22 cellular contexts compared by ENCODE assay signal in the genomic region with DNA sequence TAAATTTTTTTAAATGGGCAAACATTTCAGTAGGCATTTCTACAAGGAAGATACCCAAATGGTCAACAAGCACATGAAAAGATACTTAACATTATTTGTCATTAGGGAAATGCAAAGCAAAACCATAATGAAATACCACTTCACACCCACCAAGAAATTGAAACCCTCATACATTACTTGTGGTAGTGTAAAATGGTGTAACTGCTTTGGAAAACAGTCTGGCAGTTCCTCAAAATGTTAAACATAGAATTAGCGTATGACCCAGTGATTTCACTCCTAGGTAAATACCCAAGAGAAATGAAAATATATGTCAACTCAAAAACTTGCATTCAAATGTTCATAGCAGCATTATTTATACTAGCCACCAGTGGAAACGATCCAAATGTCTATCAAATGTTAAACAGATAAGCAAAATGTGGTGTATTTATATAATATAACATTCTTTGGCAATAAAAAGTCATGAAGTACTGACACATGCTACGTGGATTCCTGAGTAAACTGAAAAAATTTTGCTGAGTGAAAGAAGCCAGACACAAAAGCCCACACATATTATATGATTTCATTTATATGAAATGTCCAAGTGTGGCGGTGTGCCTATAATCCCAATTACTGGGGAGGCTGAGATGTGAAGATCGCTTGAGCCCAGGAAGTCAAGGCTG. TPM values are rescaled to one million over a fixed set of nuclear protein-coding genes. Genes with fewer than 3 reads are reported as not detected.
DNase-seq lines count a peak whose midpoint lies in the region; FAIRE-seq and TF ChIP-seq lines count a peak whose summit lies in the region.
"Had no signal": no experiment of that assay in that cellular context is flagged by ENCODE, and none has a peak within 500 bp of the region (broad histone marks: within the 10 kb centered on the region; RNA-seq: fewer than 3 reads in every experiment).

No MANE protein-coding gene starts in this region.

- WGBS in thyroid gland, 2 donors = 92 to 94% methylated on average over 5 of the region's 5 CpGs

- intact Hi-C loops in thyroid gland (cut with DNase I) = loop anchor here (10.0 kb wide), 1 partner anchor 84 kb away; no protein-coding TSS in a partner anchor

- TF ChIP-seq CTCF in osteoblast (IDR thresholded peaks at IDR 0.05; ENCODE audit: extremely low read depth, low read depth, low read length) = no peak
- TF ChIP-seq CTCF in thyroid gland (IDR thresholded peaks at IDR 0.05) = no peak

- no peak overlapping the region for H2AFZ ChIP-seq in osteoblast (ENCODE audit: low read length)
- H2AFZ ChIP-seq: PC-9 had no signal

- no peak overlapping the region for H3K4me2 ChIP-seq in osteoblast (ENCODE audit: insufficient read depth, low read length)
- H3K4me2 ChIP-seq: PC-9 had no signal

- H3K27me3 ChIP-seq in osteoblast (ENCODE audit: insufficient read depth, low read length) (peaks cover 7% of the 10 kb centered on the region), thyroid gland (no peaks in the 10 kb centered on the region)
- H3K27me3 ChIP-seq: brain microvascular endothelial cell, gastrocnemius medialis, SJSA1, tibial nerve had no signal

- H3K4me1 ChIP-seq in osteoblast (ENCODE audit: insufficient read depth, low read length) = peaks cover 24% of the 10 kb centered on the region
- H3K4me1 ChIP-seq in thyroid gland = peaks cover 18 to 23% of the 10 kb centered on the region in 2 donors

- H3K9me3 ChIP-seq in osteoblast (ENCODE audit: low read depth, low read length) = no peaks in the 10 kb centered on the region
- no peaks in the 10 kb centered on the region for H3K9me3 ChIP-seq in thyroid gland
- H3K9me3 ChIP-seq: gastrocnemius medialis, tibial nerve had no signal

- TF ChIP-seq POLR2A in GM12891 (IDR thresholded peaks at IDR 0.05; ENCODE audit: low read depth, low read length) = no peak
- no peak for TF ChIP-seq POLR2A in thyroid gland (IDR thresholded peaks at IDR 0.05)

- DNase-seq in GM12891 (ENCODE audit: insufficient read length, low spot score) (no peak), NCI-H226 (peak; percentile 11), dedifferentiated amniotic fluid mesenchymal stem cell (ENCODE audit: extremely low spot score) (peak; percentile 81), osteoblast (ENCODE audit: insufficient read length, low spot score, missing footprints) (peak; percentile 57), COLO829 (ENCODE audit: low spot score) (no peak), mesenteric fat pad (ENCODE audit: low spot score) (no peak), GM03348 (ENCODE audit: low spot score) (no peak), thyroid gland (no peak)
- DNase-seq: activated CD4-positive, CD25-positive, alpha-beta regulatory T cell; activated CD8-positive, alpha-beta T cell treated with anti-CD3 and anti-CD28 coated beads, Interleukin-2, amount 10 ng/mL, durations not matched to agents 7 days and 5 days; activated naive CD4-positive, alpha-beta T cell treated with anti-CD3 and anti-CD28 coated beads, Interleukin-2, amount 50 U/mL, for 16 hours; activated T-cell treated with anti-CD3 and anti-CD28 coated beads, Interleukin-2, amount 50 U/mL, for 24 hours; brain microvascular endothelial cell; gastrocnemius medialis; GOT3; Karpas-422; mesendoderm; NCI-H69; PC-9 had no signal

- H3K27ac ChIP-seq in osteoblast (ENCODE audit: low read depth, low read length) (no peak overlapping the region), thyroid gland (no peak overlapping the region)
- H3K27ac ChIP-seq: brain microvascular endothelial cell, PC-9, SJSA1 had no signal

- FAIRE-seq in GM12891 (lab: Jason Lieb, UNC) = no peak
- FAIRE-seq: HTR-8/SVneo had no signal

- H3K4me3 ChIP-seq in osteoblast (ENCODE audit: insufficient read depth, low read length) (no peak overlapping the region), thyroid gland (replicated peaks in 1 of 3) (no peak overlapping the region)
- H3K4me3 ChIP-seq: gastrocnemius medialis, PC-9, SJSA1, tibial nerve had no signal

- H3K36me3 ChIP-seq in osteoblast (ENCODE audit: insufficient read depth, low read length) (no peaks in the 10 kb centered on the region), thyroid gland (no peaks in the 10 kb centered on the region)
- H3K36me3 ChIP-seq: brain microvascular endothelial cell, gastrocnemius medialis, tibial nerve had no signal

- H4K20me1 ChIP-seq in osteoblast (ENCODE audit: insufficient read depth, low read length) = no peaks in the 10 kb centered on the region

- H3K79me2 ChIP-seq in osteoblast (ENCODE audit: insufficient read depth, low read length) = peaks cover 16% of the 10 kb centered on the region

TF ChIP-seq in GM12891, 5 proteins besides CTCF, POLR2A, EP300 and RAD21:
- TF ChIP-seq PAX5 (IDR thresholded peaks at IDR 0.05; ENCODE audit: insufficient read depth, low read length, severe bottlenecking) (no peak), SPI1 (IDR thresholded peaks at IDR 0.05; ENCODE audit: low read depth, low read length) (peak; percentile 34; the same call in 1 of the 2 replicates)

RNA-seq across cellular contexts. Expression of gene TRIM2, which starts 16.6 kb away (rescaled TPM):
- polyA plus RNA-seq in GM12891 (2012; ENCODE audit: low read depth, missing spikeins) = 0.54 TPM
- total RNA-seq in osteoblast = 39.8 and 54.5 TPM in 2 replicates
- 17.6 TPM for total RNA-seq in mesenteric fat pad
- total RNA-seq in thyroid gland = 100 to 1,000 TPM; 146 to 229 (median 192) TPM

Comparison
In these comparisons a context has a peak if more than half of its experiments do, and no peak if none do; other contexts are left out.
1. DNase-seq: peak in NCI-H226 (single experiment), dedifferentiated amniotic fluid mesenchymal stem cell (single experiment) and osteoblast (single experiment); none in GM12891 (single experiment), COLO829 (single experiment), mesenteric fat pad (single experiment), GM03348 (single experiment) and thyroid gland (0 of 2).